Comparison of ENCODE assay signal across 16 cellular contexts in the genomic region with DNA sequence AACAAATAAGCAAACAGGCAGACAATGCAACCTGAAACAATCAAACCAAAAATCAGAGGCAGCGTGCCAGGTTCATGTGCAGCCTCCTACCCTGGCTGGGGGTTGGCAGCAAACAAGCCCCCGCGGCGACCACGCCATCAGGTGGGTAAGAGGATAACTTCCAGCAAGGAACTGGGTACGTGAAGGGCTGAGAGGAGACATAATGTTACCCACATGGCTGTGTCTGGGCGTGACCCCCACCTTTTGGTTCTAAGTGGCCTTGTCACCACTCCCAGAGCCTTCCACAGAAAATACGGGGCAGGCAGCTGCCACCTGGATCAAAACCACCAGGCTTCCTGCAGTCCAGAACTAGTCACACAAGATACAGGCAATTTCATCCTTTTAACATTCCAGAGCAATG.
A peak's percentile ranks its signal among the peaks of the same experiment; 100 is the strongest.
DNase-seq lines count a peak whose midpoint lies in the region; TF ChIP-seq lines count a peak whose summit lies in the region.
"Had no signal": no experiment of that assay in that cellular context is flagged by ENCODE, and none has a peak within 500 bp of the region (broad histone marks: within the 10 kb centered on the region; RNA-seq: fewer than 3 reads in every experiment).

No MANE protein-coding gene starts in this region.

- H3K36me3 Mint-ChIP-seq in activated naive CD8-positive, alpha-beta T cell treated with anti-CD3 and anti-CD28 coated beads for 36 hours, result no peaks in the 10 kb centered on the region
- H3K36me3 Mint-ChIP-seq: CD4-positive, CD25-positive, alpha-beta regulatory T cell; CD8-positive, alpha-beta memory T cell had no signal

- no peak for TF ChIP-seq EP300 in stomach (IDR thresholded peaks at IDR 0.05)

- H3K4me1 Mint-ChIP-seq in activated naive CD8-positive, alpha-beta T cell treated with anti-CD3 and anti-CD28 coated beads for 36 hours, result no peaks in the 10 kb centered on the region
- H3K4me1 Mint-ChIP-seq: B cell; CD4-positive, CD25-positive, alpha-beta regulatory T cell; CD8-positive, alpha-beta memory T cell; H9; IgD-negative memory B cell had no signal

- H3K4me1 ChIP-seq in stomach, result no peaks in the 10 kb centered on the region
- H3K4me1 ChIP-seq: Caco-2 had no signal

- H3K9me3 Mint-ChIP-seq in activated naive CD8-positive, alpha-beta T cell treated with anti-CD3 and anti-CD28 coated beads for 36 hours, result no peaks in the 10 kb centered on the region
- H3K9me3 Mint-ChIP-seq: CD8-positive, alpha-beta memory T cell; H9 had no signal

- peaks cover 0 to 5% (median 0%) of the 10 kb centered on the region in 3 donors for H3K27me3 ChIP-seq in stomach

- 81 to 91% (median 84%) methylated on average over 8 of the region's 8 CpGs for WGBS in stomach, 5 donors

- no peak overlapping the region for H3K27ac Mint-ChIP-seq in activated naive CD8-positive, alpha-beta T cell treated with anti-CD3 and anti-CD28 coated beads for 36 hours
- H3K27ac Mint-ChIP-seq: B cell; CD4-positive, CD25-positive, alpha-beta regulatory T cell; CD8-positive, alpha-beta memory T cell; H9; IgD-negative memory B cell had no signal

- intact Hi-C loops in stomach (cut with DNase I; ENCODE audit: low total_unique reads), result no loop called here

- H3K9me3 ChIP-seq in stomach, result no peaks in the 10 kb centered on the region
- H3K9me3 ChIP-seq: Caco-2 had no signal

- peaks cover 8% of the 10 kb centered on the region for H3K27me3 Mint-ChIP-seq in activated naive CD8-positive, alpha-beta T cell treated with anti-CD3 and anti-CD28 coated beads for 36 hours
- H3K27me3 Mint-ChIP-seq: CD4-positive, CD25-positive, alpha-beta regulatory T cell had no signal

- H3K4me3 ChIP-seq in stomach, result no peak overlapping the region

- no peak for TF ChIP-seq POLR2A in stomach (IDR thresholded peaks at IDR 0.05)

- TF ChIP-seq CTCF in stomach (IDR thresholded peaks at IDR 0.05), result no peak

- no peak overlapping the region for H3K27ac ChIP-seq in stomach

- no peak overlapping the region for H3K4me3 Mint-ChIP-seq in activated naive CD8-positive, alpha-beta T cell treated with anti-CD3 and anti-CD28 coated beads for 36 hours
- H3K4me3 Mint-ChIP-seq: B cell; CD4-positive, CD25-positive, alpha-beta regulatory T cell; CD8-positive, alpha-beta memory T cell; H9 had no signal

- DNase-seq in COR-L47 (lab: John Stamatoyannopoulos, UW) (peak; percentile 16), NCI-H345 (lab: John Stamatoyannopoulos, UW) (peak; percentile 56), mesenteric fat pad (ENCODE audit: low spot score) (peak; percentile 71), stomach (peak; percentile 23), NOMO-1 treated with dmso at 0.1 percent for 144 hours (lab: John Stamatoyannopoulos, UW; ENCODE audit: unreplicated experiment) (no peak), NCI-H1436 treated with DMSO at 0.1 percent for 48 hours (lab: John Stamatoyannopoulos, UW) (no peak), superior temporal gyrus (ENCODE audit: extremely low spot score) (no peak)
- DNase-seq in activated naive CD8-positive, alpha-beta T cell treated with anti-CD3 and anti-CD28 coated beads for 36 hours, result no peak
- DNase-seq: C1 segment of cervical spinal cord; Caco-2; CD4-positive, CD25-positive, alpha-beta regulatory T cell; CD8-positive, alpha-beta memory T cell; GF-D8; H9 had no signal

- no peaks in the 10 kb centered on the region for H3K36me3 ChIP-seq in stomach

Comparison
In these comparisons a context has a peak if more than half of its experiments do, and no peak if none do; other contexts are left out.
1. DNase-seq: peak in COR-L47 (single experiment), NCI-H345 (single experiment), mesenteric fat pad (single experiment) and stomach (single experiment); none in NOMO-1 treated with dmso at 0.1 percent for 144 hours (single experiment), activated naive CD8-positive, alpha-beta T cell treated with anti-CD3 and anti-CD28 coated beads for 36 hours (single experiment), NCI-H1436 treated with DMSO at 0.1 percent for 48 hours (single experiment) and superior temporal gyrus (single experiment).